ENCODE assay signal across 8 cellular contexts in the genomic region with DNA sequence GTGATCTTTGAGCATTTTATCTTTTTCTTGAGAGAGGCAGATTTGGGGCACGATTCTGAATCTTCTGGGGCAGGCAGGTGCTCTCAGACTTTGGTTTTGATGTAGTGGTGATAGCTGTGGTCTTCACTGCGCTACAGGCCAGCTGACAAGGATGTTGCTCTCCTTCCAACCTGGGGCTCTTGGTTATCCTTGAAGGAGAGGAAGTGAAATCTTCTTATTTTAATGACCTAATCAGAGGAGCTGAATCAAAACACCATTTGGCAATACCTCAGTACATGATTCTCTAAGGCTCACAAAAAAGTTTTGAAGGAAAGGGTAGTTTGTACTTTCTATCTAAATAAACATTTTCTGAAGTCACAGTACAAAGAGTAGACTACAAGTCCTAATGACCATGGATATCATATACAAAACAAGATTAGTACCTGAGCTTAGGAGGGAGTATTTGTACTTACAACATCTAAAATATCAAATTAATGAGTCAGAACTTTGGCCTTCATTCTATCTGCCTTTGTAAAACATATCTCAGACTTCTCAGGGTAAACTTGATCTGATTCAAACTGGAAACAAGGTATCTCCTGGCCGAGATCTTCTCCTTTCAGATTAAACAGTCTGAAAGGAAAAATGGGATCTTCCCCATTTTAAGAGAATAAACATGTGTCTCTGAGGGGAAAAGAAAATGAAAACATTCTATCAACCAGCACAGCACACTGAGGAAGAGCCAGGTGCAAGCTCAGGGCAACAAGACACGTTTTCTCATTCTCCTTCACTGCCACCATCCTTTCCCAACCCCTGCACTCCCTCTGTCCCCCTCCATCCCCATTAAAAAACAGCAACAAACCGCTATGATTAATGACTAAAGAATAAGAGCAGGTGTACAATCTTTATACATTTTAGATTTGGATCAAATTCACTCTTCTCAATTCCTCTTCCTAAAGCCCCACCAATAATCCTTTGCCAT.
DNase-seq lines count a peak whose midpoint lies in the region; ATAC-seq, FAIRE-seq and TF ChIP-seq lines count a peak whose summit lies in the region.

No MANE protein-coding gene starts in this region.

- peak overlapping the region; percentile 32 for H3K4me3 Mint-ChIP-seq in activated naive CD4-positive, alpha-beta T cell treated with anti-CD3 and anti-CD28 coated beads, Interleukin-2, amount 50 U/mL, for 24 hours
- peak overlapping the region; percentile 72 to 76 for H3K4me3 Mint-ChIP-seq in stimulated activated naive CD8-positive, alpha-beta T cell treated with anti-CD3 and anti-CD28 coated beads, Interleukin-15, amount 100 ng/mL, for 72 hours

- CTCF ChIA-PET in endothelial cell of umbilical vein (lab: Charles Lee) = interaction anchor here (0.7 to 3.5 kb wide), 12 partner anchors 9 to 394 kb away, joined by 3 to 12 read pairs (median 3); a partner anchor contains a TSS

- in situ Hi-C loops in GM13976 (cut with MboI; ENCODE audit: low sequenced_read_pairs, unreplicated experiment) = no loop called here

- H3K4me1 ChIP-seq in endothelial cell of umbilical vein (ENCODE audit: control insufficient read depth, extremely low read depth, insufficient read depth, low read length) (peaks cover 32% of the 10 kb centered on the region), testis (peaks cover 8% of the 10 kb centered on the region)

- H3K27me3 Mint-ChIP-seq in activated naive CD4-positive, alpha-beta T cell treated with anti-CD3 and anti-CD28 coated beads, Interleukin-2, amount 50 U/mL, for 24 hours = no peaks in the 10 kb centered on the region
- no peaks in the 10 kb centered on the region for H3K27me3 Mint-ChIP-seq in stimulated activated naive CD8-positive, alpha-beta T cell treated with anti-CD3 and anti-CD28 coated beads, Interleukin-15, amount 100 ng/mL, for 72 hours

- no peaks in the 10 kb centered on the region for H4K20me1 ChIP-seq in endothelial cell of umbilical vein (replicated peaks; ENCODE audit: control insufficient read depth, extremely low read depth, insufficient read depth, low read length)

- intact Hi-C loops in endothelial cell of umbilical vein (cut with micrococcal nuclease) (loop anchor here (2.0 kb wide), 2 partner anchors 69 to 77 kb away; a partner anchor contains a TSS), testis (cut with DNase I; ENCODE audit: low total_unique reads) (no loop called here)

- H3K4me2 ChIP-seq in endothelial cell of umbilical vein (ENCODE audit: insufficient read depth, low read length) = peak overlapping the region; percentile 93

- peaks cover 24% of the 10 kb centered on the region for H3K4me1 Mint-ChIP-seq in activated naive CD4-positive, alpha-beta T cell treated with anti-CD3 and anti-CD28 coated beads, Interleukin-2, amount 50 U/mL, for 24 hours
- H3K4me1 Mint-ChIP-seq in stimulated activated naive CD8-positive, alpha-beta T cell treated with anti-CD3 and anti-CD28 coated beads, Interleukin-15, amount 100 ng/mL, for 72 hours = peaks cover 19% of the 10 kb centered on the region

- H3K27me3 ChIP-seq in endothelial cell of umbilical vein (ENCODE audit: control insufficient read depth in 2 of 2, insufficient read depth in 2 of 2, low read length in 2 of 2) (no peaks in the 10 kb centered on the region), testis (no peaks in the 10 kb centered on the region)

- BruUV-seq in endothelial cell of umbilical vein (replicated peaks; lab: Mats Ljungman, UMichigan) = TSS peak; percentile 62

- POLR2A ChIA-PET in endothelial cell of umbilical vein (lab: Charles Lee) = interaction anchor here (0.9 kb wide), 1 partner anchor 141 kb away, joined by 13 read pairs; a partner anchor contains a TSS

- H3K27ac ChIP-seq in endothelial cell of umbilical vein (ENCODE audit: insufficient read depth, low read depth, low read length) (peak overlapping the region; percentile 81), testis (no peak overlapping the region)

- dilution Hi-C loops in endothelial cell of umbilical vein (cut with MboI; ENCODE audit: extremely low pct_ligation_motif_present, low sequenced_read_pairs) = no loop called here

- H3K9me3 ChIP-seq in endothelial cell of umbilical vein (replicated peaks; ENCODE audit: control insufficient read depth, insufficient read depth, low read length) (no peaks in the 10 kb centered on the region), testis (no peaks in the 10 kb centered on the region)

- H3K27ac Mint-ChIP-seq in activated naive CD4-positive, alpha-beta T cell treated with anti-CD3 and anti-CD28 coated beads, Interleukin-2, amount 50 U/mL, for 24 hours = no peak overlapping the region
- H3K27ac Mint-ChIP-seq in stimulated activated naive CD8-positive, alpha-beta T cell treated with anti-CD3 and anti-CD28 coated beads, Interleukin-15, amount 100 ng/mL, for 72 hours = peak overlapping the region; percentile 72 to 94

- H3K9me3 Mint-ChIP-seq in activated naive CD4-positive, alpha-beta T cell treated with anti-CD3 and anti-CD28 coated beads, Interleukin-2, amount 50 U/mL, for 24 hours = no peaks in the 10 kb centered on the region
- H3K9me3 Mint-ChIP-seq in stimulated activated naive CD8-positive, alpha-beta T cell treated with anti-CD3 and anti-CD28 coated beads, Interleukin-15, amount 100 ng/mL, for 72 hours = peaks cover 0 to 3% of the 10 kb centered on the region in 2 donors

- FAIRE-seq in endothelial cell of umbilical vein (lab: Jason Lieb, UNC) = no peak

- no peaks in the 10 kb centered on the region for H3K36me3 Mint-ChIP-seq in activated naive CD4-positive, alpha-beta T cell treated with anti-CD3 and anti-CD28 coated beads, Interleukin-2, amount 50 U/mL, for 24 hours

- peak overlapping the region; percentile 26 for H2AFZ ChIP-seq in endothelial cell of umbilical vein (ENCODE audit: low read depth, low read length)

- H3K4me3 ChIP-seq in endothelial cell of umbilical vein (replicated peaks in 1 of 3; ENCODE audit: insufficient read depth in 1 of 3, low read depth in 1 of 3, low read length in 3 of 3) (peak overlapping the region in 1 of 3 experiments; percentile 50), testis (no peak overlapping the region)

- H3K36me3 ChIP-seq in endothelial cell of umbilical vein (ENCODE audit: control insufficient read depth in 2 of 2, extremely low read depth in 1 of 2, insufficient read depth in 2 of 2, low read length in 2 of 2) (no peaks in the 10 kb centered on the region), testis (ENCODE audit: low read depth, missing control alignments) (no peaks in the 10 kb centered on the region)

- peak; percentile 15 for ATAC-seq in stimulated activated naive CD8-positive, alpha-beta T cell treated with anti-CD3 and anti-CD28 coated beads, Interleukin-15, amount 100 ng/mL, for 72 hours

- DNase-seq in activated naive CD4-positive, alpha-beta T cell treated with anti-CD3 and anti-CD28 coated beads, Interleukin-2, amount 50 U/mL, for 16 hours = no peak
- DNase-seq in NAMALWA (ENCODE audit: low spot score) = peak; percentile 15
- peak; percentile 32 for DNase-seq in endothelial cell of umbilical vein (ENCODE audit: low read depth, low spot score)
- DNase-seq in stimulated activated naive CD8-positive, alpha-beta T cell treated with anti-CD3 and anti-CD28 coated beads, Interleukin-15, amount 100 ng/mL, for 72 hours = no peak
- no peak for DNase-seq in testis
- no peak for DNase-seq in ureter (ENCODE audit: low spot score)
- DNase-seq in GM13976 (ENCODE audit: low spot score) = no peak

- H3K9ac ChIP-seq in endothelial cell of umbilical vein (replicated peaks; ENCODE audit: extremely low read depth, insufficient read depth, low read length) = peak overlapping the region; percentile 62

- TF ChIP-seq CTCF in endothelial cell of umbilical vein (IDR thresholded peaks at IDR 0.05; ENCODE audit: extremely low read depth in 1 of 2, insufficient read depth in 1 of 2, low read depth in 1 of 2, low read length in 2 of 2) (no peak), testis (IDR thresholded peaks at IDR 0.05) (no peak), GM13976 (IDR thresholded peaks at IDR 0.05; ENCODE audit: borderline replicate concordance, control extremely low read depth, extremely low read depth, insufficient read depth, missing control alignments) (no peak)

- WGBS in testis, 2 donors = 52 to 66% methylated on average over 5 of the region's 5 CpGs

- no peaks in the 10 kb centered on the region for H3K79me2 ChIP-seq in endothelial cell of umbilical vein (ENCODE audit: control insufficient read depth, insufficient read depth, low read length)

- TF ChIP-seq POLR2A in endothelial cell of umbilical vein (IDR thresholded peaks at IDR 0.05; ENCODE audit: low read depth, low read length) = no peak
- no peak for TF ChIP-seq POLR2A in testis (IDR thresholded peaks at IDR 0.05)

- H3K9me1 ChIP-seq in endothelial cell of umbilical vein (replicated peaks; ENCODE audit: control insufficient read depth, extremely low read depth, insufficient read depth, low read length) = no peaks in the 10 kb centered on the region

TF ChIP-seq in endothelial cell of umbilical vein, 7 proteins besides CTCF, POLR2A, EP300 and RAD21:
- TF ChIP-seq, protein P1, sequence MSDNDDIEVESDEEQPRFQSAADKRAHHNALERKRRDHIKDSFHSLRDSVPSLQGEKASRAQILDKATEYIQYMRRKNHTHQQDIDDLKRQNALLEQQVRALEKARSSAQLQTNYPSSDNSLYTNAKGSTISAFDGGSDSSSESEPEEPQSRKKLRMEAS (IDR thresholded peaks at IDR 0.05; ENCODE audit: insufficient read depth, insufficient read length) = no peak
- TF ChIP-seq JUN (IDR thresholded peaks at IDR 0.05; ENCODE audit: borderline replicate concordance, insufficient read depth, insufficient read length, low read depth) = no peak
- no peak for TF ChIP-seq FOS (IDR thresholded peaks at IDR 0.05; ENCODE audit: borderline replicate concordance, insufficient read depth, low read length)
- no peak for TF ChIP-seq EZH2 (IDR thresholded peaks at IDR 0.05; ENCODE audit: borderline replicate concordance, low read depth, low read length, severe bottlenecking)
- TF ChIP-seq MYC (IDR thresholded peaks at IDR 0.05; ENCODE audit: low read depth, low read length) = no peak
- TF ChIP-seq GATA2 (IDR thresholded peaks at IDR 0.05; ENCODE audit: insufficient read depth, insufficient read length, low read depth, low read length) = no peak
- TF ChIP-seq POLR2AphosphoS5 (IDR thresholded peaks at IDR 0.05; ENCODE audit: insufficient read depth, low read depth, low read length) = no peak

Comparison
In these comparisons a context has a peak if more than half of its experiments do, and no peak if none do; other contexts are left out.
1. DNase-seq: peak in NAMALWA (single experiment) and endothelial cell of umbilical vein (single experiment); none in activated naive CD4-positive, alpha-beta T cell treated with anti-CD3 and anti-CD28 coated beads, Interleukin-2, amount 50 U/mL, for 16 hours (single experiment), stimulated activated naive CD8-positive, alpha-beta T cell treated with anti-CD3 and anti-CD28 coated beads, Interleukin-15, amount 100 ng/mL, for 72 hours (0 of 2), testis (single experiment), ureter (single experiment) and GM13976 (single experiment).